In genomic region chr10:50614444-50615137, GRCh38 we compare ENCODE assay signal across 8 cellular contexts. TPM values are rescaled to one million over a fixed set of nuclear protein-coding genes. Genes with fewer than 3 reads are reported as not detected.
DNase-seq lines count a peak whose midpoint lies in the region; ATAC-seq and TF ChIP-seq lines count a peak whose summit lies in the region.

No MANE protein-coding gene starts in this region.

- H4K20me1 ChIP-seq in smooth muscle cell (ENCODE audit: low read depth), result peaks cover 53% of the 10 kb centered on the region

- no peak overlapping the region for H4K8ac ChIP-seq in neuronal stem cell (ENCODE audit: low read depth, low read length)

- CTCF ChIA-PET in AG04450 (lab: Charles Lee), result no interaction called here

- H3K79me2 ChIP-seq in smooth muscle cell (ENCODE audit: low read depth), result peaks cover 17% of the 10 kb centered on the region

- H2AFZ ChIP-seq in smooth muscle cell (ENCODE audit: low read depth), result no peak overlapping the region
- H2AFZ ChIP-seq in neuronal stem cell (ENCODE audit: low read length), result no peak overlapping the region

- 64% methylated on average over 7 of the region's 7 CpGs for WGBS in smooth muscle cell (ENCODE audit: low lambda C conversion rate)
- no CpG with 5 or more reads among the region's 7 CpGs for WGBS in neuronal stem cell (ENCODE audit: extremely low coverage in 2 of 2, insufficient read length in 2 of 2, insufficient replicate concordance in 1 of 2), 2 donors

- H2BK15ac ChIP-seq in neuronal stem cell (ENCODE audit: low read length), result no peak overlapping the region

- DNase-seq in AG04450 (ENCODE audit: low read depth, low spot score), result no peak
- DNase-seq in central memory CD8-positive, alpha-beta T cell (ENCODE audit: low spot score in 2 of 2), result no peak
- DNase-seq in smooth muscle cell (lab: John Stamatoyannopoulos, UW; ENCODE audit: unreplicated experiment), result no peak
- no peak for DNase-seq in NCI-H1048 (lab: John Stamatoyannopoulos, UW)
- DNase-seq in neuronal stem cell (ENCODE audit: low spot score), result no peak
- no peak for DNase-seq in activated CD8-positive, alpha-beta memory T cell treated with anti-CD3 and anti-CD28 coated beads, Interleukin-2, amount 50 U/mL, for 48 hours

- H3K79me1 ChIP-seq in neuronal stem cell (ENCODE audit: low read depth, low read length), result no peaks in the 10 kb centered on the region

- H3K27ac ChIP-seq in AG04450 (ENCODE audit: low read depth, low read length), result no peak overlapping the region
- H3K27ac ChIP-seq in smooth muscle cell (ENCODE audit: low read depth), result no peak overlapping the region
- H3K27ac ChIP-seq in neuronal stem cell (replicated peaks; ENCODE audit: low read length), result no peak overlapping the region

- TF ChIP-seq RAD21 in Ishikawa (IDR thresholded peaks at IDR 0.05; ENCODE audit: low read depth), result peak; percentile 43

- H3K27me3 Mint-ChIP-seq in central memory CD8-positive, alpha-beta T cell, result no peaks in the 10 kb centered on the region

- no peaks in the 10 kb centered on the region for H3F3A ChIP-seq in smooth muscle cell (ENCODE audit: low read depth)

- no peak for TF ChIP-seq EP300 in Ishikawa (IDR thresholded peaks at IDR 0.05; ENCODE audit: borderline replicate concordance)

- no peak overlapping the region for H4K91ac ChIP-seq in neuronal stem cell (ENCODE audit: low read depth, low read length, poor library complexity)

- H3K9ac ChIP-seq in smooth muscle cell (ENCODE audit: low read depth) (no peak overlapping the region), neuronal stem cell (ENCODE audit: low read depth, low read length, poor library complexity) (no peak overlapping the region)

- H2AK5ac ChIP-seq in neuronal stem cell (ENCODE audit: low read depth, low read length), result no peak overlapping the region

- no peak overlapping the region for H2BK12ac ChIP-seq in neuronal stem cell (ENCODE audit: low read length)

- TF ChIP-seq CTCF in AG04450 (IDR thresholded peaks at IDR 0.05; ENCODE audit: low read depth, low read length) (peak; percentile 16; the same call in 1 of the 2 replicates), smooth muscle cell (IDR thresholded peaks at IDR 0.05; ENCODE audit: borderline replicate concordance, insufficient read depth, poor library complexity, severe bottlenecking) (peak; percentile 19)

- H3K9me3 Mint-ChIP-seq in central memory CD8-positive, alpha-beta T cell, result no peaks in the 10 kb centered on the region

- no peaks in the 10 kb centered on the region for H3K36me3 Mint-ChIP-seq in central memory CD8-positive, alpha-beta T cell (ENCODE audit: insufficient read depth)

- H3K23ac ChIP-seq in neuronal stem cell (ENCODE audit: low read depth, low read length, poor library complexity), result no peak overlapping the region

- H2BK120ac ChIP-seq in neuronal stem cell (ENCODE audit: low read depth, low read length), result no peak overlapping the region

- H3K27ac Mint-ChIP-seq in central memory CD8-positive, alpha-beta T cell (ENCODE audit: low read depth), result no peak overlapping the region

- peak; percentile 58 for ATAC-seq in GM18861 (IDR thresholded peaks at IDR 0.05; ENCODE audit: unreplicated experiment)
- ATAC-seq in central memory CD8-positive, alpha-beta T cell (replicated peaks; ENCODE audit: extremely low read depth, poor library complexity, severe bottlenecking), result peak; percentile 56

- no peak overlapping the region for H2BK5ac ChIP-seq in neuronal stem cell (ENCODE audit: low read length)

- H3K36me3 ChIP-seq in smooth muscle cell (ENCODE audit: low read depth) (no peaks in the 10 kb centered on the region), neuronal stem cell (replicated peaks in 1 of 2; ENCODE audit: control insufficient read depth in 2 of 2, insufficient read depth in 2 of 2, low read length in 2 of 2) (no peaks in the 10 kb centered on the region)

- H3K4me3 Mint-ChIP-seq in central memory CD8-positive, alpha-beta T cell, result no peak overlapping the region

- H3K4me2 ChIP-seq in smooth muscle cell (no peak overlapping the region), neuronal stem cell (ENCODE audit: insufficient read depth, low read length, poor library complexity, severe bottlenecking) (no peak overlapping the region)

- H3K4me1 Mint-ChIP-seq in central memory CD8-positive, alpha-beta T cell, result peaks cover 71% of the 10 kb centered on the region

- no peak overlapping the region for H3K14ac ChIP-seq in neuronal stem cell (ENCODE audit: low read length)

- no peak overlapping the region for H3K4ac ChIP-seq in neuronal stem cell (ENCODE audit: low read length)

- H3K4me1 ChIP-seq in smooth muscle cell (ENCODE audit: low read depth), result no peaks in the 10 kb centered on the region
- H3K4me1 ChIP-seq in neuronal stem cell (ENCODE audit: control insufficient read depth in 2 of 2, insufficient read depth in 1 of 2, low read depth in 1 of 2, low read length in 2 of 2), result no peaks in the 10 kb centered on the region

- H3K27me3 ChIP-seq in AG04450 (ENCODE audit: control insufficient read depth, insufficient read depth, low read length) (no peaks in the 10 kb centered on the region), smooth muscle cell (ENCODE audit: low read depth) (no peaks in the 10 kb centered on the region), neuronal stem cell (ENCODE audit: control insufficient read depth in 3 of 3, insufficient read depth in 3 of 3, low read depth in 1 of 3, low read length in 3 of 3) (no peaks in the 10 kb centered on the region)

- H3K9me3 ChIP-seq in AG04450 (ENCODE audit: control insufficient read depth, insufficient read depth, low read length), result no peaks in the 10 kb centered on the region
- no peaks in the 10 kb centered on the region for H3K9me3 ChIP-seq in smooth muscle cell (replicated peaks; ENCODE audit: low read depth)
- no peaks in the 10 kb centered on the region for H3K9me3 ChIP-seq in neuronal stem cell (replicated peaks in 1 of 2; ENCODE audit: control insufficient read depth in 2 of 2, insufficient read depth in 1 of 2, low read depth in 1 of 2, low read length in 2 of 2)

- POLR2A ChIA-PET in AG04450 (lab: Yijun Ruan, JAX), result interaction anchor here (1.1 kb wide), 1 partner anchor 10 kb away, joined by 9 read pairs; no protein-coding TSS in a partner anchor

- no peak overlapping the region for H3K18ac ChIP-seq in neuronal stem cell (ENCODE audit: low read length)

- no peak overlapping the region for H3K4me3 ChIP-seq in AG04450 (ENCODE audit: low read depth, low read length)
- H3K4me3 ChIP-seq in smooth muscle cell, result no peak overlapping the region
- peak overlapping the region in 1 of 2 donors; percentile 61 for H3K4me3 ChIP-seq in neuronal stem cell (ENCODE audit: low read length in 2 of 2)

TF ChIP-seq in Ishikawa, 13 proteins besides CTCF, POLR2A, EP300 and RAD21:
- TF ChIP-seq CREB1 (IDR thresholded peaks at IDR 0.05; ENCODE audit: low read depth) (no peak), REST (IDR thresholded peaks at IDR 0.05; ENCODE audit: low read depth) (no peak), YY1 (IDR thresholded peaks at IDR 0.05; ENCODE audit: low read depth) (no peak)
- TF ChIP-seq, protein P1, sequence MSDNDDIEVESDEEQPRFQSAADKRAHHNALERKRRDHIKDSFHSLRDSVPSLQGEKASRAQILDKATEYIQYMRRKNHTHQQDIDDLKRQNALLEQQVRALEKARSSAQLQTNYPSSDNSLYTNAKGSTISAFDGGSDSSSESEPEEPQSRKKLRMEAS (IDR thresholded peaks at IDR 0.05), result peak; percentile 79
- TF ChIP-seq, protein P2, sequence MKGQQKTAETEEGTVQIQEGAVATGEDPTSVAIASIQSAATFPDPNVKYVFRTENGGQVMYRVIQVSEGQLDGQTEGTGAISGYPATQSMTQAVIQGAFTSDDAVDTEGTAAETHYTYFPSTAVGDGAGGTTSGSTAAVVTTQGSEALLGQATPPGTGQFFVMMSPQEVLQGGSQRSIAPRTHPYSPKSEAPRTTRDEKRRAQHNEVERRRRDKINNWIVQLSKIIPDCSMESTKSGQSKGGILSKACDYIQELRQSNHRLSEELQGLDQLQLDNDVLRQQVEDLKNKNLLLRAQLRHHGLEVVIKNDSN (IDR thresholded peaks at IDR 0.05), result no peak

RNA-seq across cellular contexts. Expression of gene SGMS1, which starts 9.2 kb away (rescaled TPM):
- polyA plus RNA-seq in AG04450 (2011; rRNA removed) (16.0 and 17.7 TPM in 2 replicates), smooth muscle cell (3.9 and 4.0 TPM in 2 replicates)
- polyA minus RNA-seq in AG04450 (2011; rRNA and poly(A)+ RNA removed), result 23.8 and 25.1 TPM in 2 replicates
- 14.3 and 20.6 TPM in 2 replicates for total RNA-seq in smooth muscle cell
- 3.8 TPM for polyA plus RNA-seq in neuronal stem cell (2013, experiment 1 of 2)
- 3.9 TPM for polyA plus RNA-seq in neuronal stem cell (2013, experiment 2 of 2)
